Comparison of ENCODE assay signal across 8 cellular contexts in the genomic region with DNA sequence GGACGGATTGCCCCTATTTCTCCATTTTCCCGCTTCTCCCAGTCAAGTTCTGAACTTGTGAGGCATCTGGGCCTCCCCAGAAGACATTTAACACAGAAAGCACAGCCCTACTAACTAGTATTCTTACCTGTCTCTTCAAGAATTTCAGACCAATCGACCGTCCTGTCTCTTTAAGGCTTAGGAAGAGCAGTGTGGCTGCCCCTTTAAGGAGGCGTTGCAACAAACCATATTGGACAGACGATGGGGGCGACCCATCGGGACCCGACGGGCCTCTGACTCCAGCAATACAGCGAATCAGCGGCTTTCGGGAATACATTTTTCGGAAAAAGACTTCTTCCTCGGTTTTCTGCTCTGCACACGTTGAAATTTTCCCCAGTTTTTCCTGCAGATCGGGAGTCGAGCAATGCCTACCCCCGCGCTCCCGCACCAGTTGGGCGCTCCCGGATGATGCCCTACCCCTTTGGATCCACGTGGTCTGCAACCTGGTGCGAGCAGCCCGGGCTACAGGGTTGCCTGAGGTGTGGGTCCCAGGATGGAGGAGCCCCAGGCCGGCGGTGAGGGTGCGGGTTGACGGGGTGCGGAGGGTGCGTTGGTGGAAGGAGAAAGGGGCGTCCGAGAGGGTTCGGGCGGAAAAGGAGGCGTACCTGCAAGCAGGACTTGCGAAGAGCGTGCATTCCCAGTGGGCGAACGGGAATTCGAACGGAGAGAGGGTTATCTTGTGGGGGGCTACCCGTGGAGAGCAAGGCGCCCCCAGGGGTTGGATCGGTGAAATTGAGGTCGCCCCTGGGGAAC. TPM values are rescaled to one million over a fixed set of nuclear protein-coding genes. Genes with fewer than 3 reads are reported as not detected.
A peak's percentile ranks its signal among the peaks of the same experiment; 100 is the strongest.
DNase-seq lines count a peak whose midpoint lies in the region; TF ChIP-seq lines count a peak whose summit lies in the region.

A gene with protein sequence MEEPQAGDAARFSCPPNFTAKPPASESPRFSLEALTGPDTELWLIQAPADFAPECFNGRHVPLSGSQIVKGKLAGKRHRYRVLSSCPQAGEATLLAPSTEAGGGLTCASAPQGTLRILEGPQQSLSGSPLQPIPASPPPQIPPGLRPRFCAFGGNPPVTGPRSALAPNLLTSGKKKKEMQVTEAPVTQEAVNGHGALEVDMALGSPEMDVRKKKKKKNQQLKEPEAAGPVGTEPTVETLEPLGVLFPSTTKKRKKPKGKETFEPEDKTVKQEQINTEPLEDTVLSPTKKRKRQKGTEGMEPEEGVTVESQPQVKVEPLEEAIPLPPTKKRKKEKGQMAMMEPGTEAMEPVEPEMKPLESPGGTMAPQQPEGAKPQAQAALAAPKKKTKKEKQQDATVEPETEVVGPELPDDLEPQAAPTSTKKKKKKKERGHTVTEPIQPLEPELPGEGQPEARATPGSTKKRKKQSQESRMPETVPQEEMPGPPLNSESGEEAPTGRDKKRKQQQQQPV (plus strand): TSS at position 480 of the 792 bp plus-strand sequence. CDS start 53 bp downstream, at position 533.

- peak within 1 kb of the TSS; percentile 93 for H3K4me3 Mint-ChIP-seq in neural crest cell

- no peaks in the 10 kb centered on the region for H3K9me2 ChIP-seq in MM.1S (replicated peaks; ENCODE audit: insufficient read depth, low read length)

- peaks cover 47% of the 10 kb centered on the region for H3K27me3 Mint-ChIP-seq in neural crest cell (ENCODE audit: low read depth)

- DNase-seq in H7 (peak; percentile 95), MM.1S (peak; percentile 91), SIG-M5 (lab: John Stamatoyannopoulos, UW) (peak; percentile 39), activated gamma-delta T cell treated with Interleukin-2 at 50 U/mL for 16 hours (peak; percentile 75), fibroblast of villous mesenchyme (ENCODE audit: low read depth) (peak; percentile 83), neural crest cell (ENCODE audit: low read depth, low spot score) (peak; percentile 71), stomach (peak; percentile 78)

- no peaks in the 10 kb centered on the region for H3F3A ChIP-seq in MM.1S (ENCODE audit: insufficient read depth, low read length)

- no peaks in the 10 kb centered on the region for H3K9me3 ChIP-seq in ES-I3 (ENCODE audit: control insufficient read depth, insufficient read depth, low read length)
- H3K9me3 ChIP-seq in MM.1S (replicated peaks; ENCODE audit: insufficient read depth, low read length) = no peaks in the 10 kb centered on the region
- no peaks in the 10 kb centered on the region for H3K9me3 ChIP-seq in stomach

- H3K36me3 ChIP-seq in ES-I3 (ENCODE audit: insufficient read depth, low read length) (peaks cover 3% of the 10 kb centered on the region; the same call in 1 of the 2 replicates), H7 (replicated peaks; ENCODE audit: control insufficient read depth, insufficient read depth, low read length) (peaks cover 3% of the 10 kb centered on the region), MM.1S (replicated peaks; ENCODE audit: insufficient read depth, low read length) (no peaks in the 10 kb centered on the region), stomach (peaks cover 0 to 25% (median 11%) of the 10 kb centered on the region in 4 donors)

- peak within 1 kb of the TSS; percentile 98 for H3K4me2 ChIP-seq in MM.1S (ENCODE audit: low read depth, low read length)

- no peaks in the 10 kb centered on the region for H4K20me1 ChIP-seq in MM.1S (ENCODE audit: insufficient read depth, low read length)

- no peak for TF ChIP-seq POLR2A in stomach (IDR thresholded peaks at IDR 0.05)

- TF ChIP-seq EP300 in stomach (IDR thresholded peaks at IDR 0.05) = no peak

- intact Hi-C loops in stomach (cut with DNase I; ENCODE audit: low total_unique reads) = no loop called here

- H3K4me1 Mint-ChIP-seq in neural crest cell = peaks cover 42% of the 10 kb centered on the region

- WGBS in stomach, 5 donors = 0 to 1% (median 0%) methylated on average over 47 of the region's 47 CpGs

- H3K27ac ChIP-seq in MM.1S (ENCODE audit: low read length) (peak within 1 kb of the TSS; percentile 75), stomach (peak within 1 kb of the TSS; percentile 89 to 98 (median 91))

- no peak for TF ChIP-seq CTCF in MM.1S (IDR thresholded peaks at IDR 0.05; ENCODE audit: low read length)
- no peak for TF ChIP-seq CTCF in fibroblast of villous mesenchyme (IDR thresholded peaks at IDR 0.05; ENCODE audit: insufficient read depth, low read depth, low read length)
- no peak for TF ChIP-seq CTCF in neural crest cell (conservative IDR thresholded peaks at IDR 0.05)
- TF ChIP-seq CTCF in stomach (IDR thresholded peaks at IDR 0.05) = peak in 1 of 7 experiments; percentile 9

- peaks cover 3% of the 10 kb centered on the region for H3K36me3 Mint-ChIP-seq in neural crest cell (ENCODE audit: low read depth)

- no peaks in the 10 kb centered on the region for H3K9me3 Mint-ChIP-seq in neural crest cell

- peak within 1 kb of the TSS; percentile 93 for H2AFZ ChIP-seq in MM.1S (ENCODE audit: low read length)

- peaks cover 14% of the 10 kb centered on the region for H3K4me1 ChIP-seq in ES-I3 (ENCODE audit: insufficient read depth, low read length)
- no peaks in the 10 kb centered on the region for H3K4me1 ChIP-seq in MM.1S (ENCODE audit: low read length)
- H3K4me1 ChIP-seq in stomach = peaks cover 35 to 57% (median 49%) of the 10 kb centered on the region in 4 donors

- peak within 1 kb of the TSS; percentile 99 for H3K27ac Mint-ChIP-seq in neural crest cell (ENCODE audit: unreplicated experiment)

- H3K27me3 ChIP-seq in H7 (ENCODE audit: control insufficient read depth, insufficient read depth, low read length) = no peaks in the 10 kb centered on the region
- H3K27me3 ChIP-seq in MM.1S (replicated peaks; ENCODE audit: insufficient read depth, low read length) = no peaks in the 10 kb centered on the region
- H3K27me3 ChIP-seq in stomach = peaks cover 0 to 28% (median 13%) of the 10 kb centered on the region in 3 donors

- H3K79me2 ChIP-seq in MM.1S (ENCODE audit: low read length) = peaks cover 28% of the 10 kb centered on the region

- H3K9ac ChIP-seq in ES-I3 (ENCODE audit: low read depth, low read length) (peak within 1 kb of the TSS; percentile 98), MM.1S (ENCODE audit: low read length) (peak within 1 kb of the TSS; percentile 89)

- peak within 1 kb of the TSS; percentile 76 for H3K4me3 ChIP-seq in H7 (ENCODE audit: insufficient read depth, low read depth, low read length)
- peak within 1 kb of the TSS; percentile 95 for H3K4me3 ChIP-seq in MM.1S (ENCODE audit: low read length)
- peak within 1 kb of the TSS; percentile 92 for H3K4me3 ChIP-seq in fibroblast of villous mesenchyme (ENCODE audit: low read depth, low read length)
- peak within 1 kb of the TSS; percentile 65 to 87 (median 80) for H3K4me3 ChIP-seq in stomach

RNA-seq across cellular contexts. Expression of the gene that starts here (rescaled TPM):
- 35.8 and 39.6 TPM in 2 replicates for total RNA-seq in H7 (2014; rRNA removed; shearing (Covaris generic))
- total RNA-seq in fibroblast of villous mesenchyme (8.1 and 13.4 TPM in 2 replicates), neural crest cell (11.7 and 12.8 TPM in 2 replicates), stomach (1 to 10 TPM in 2 of 5 donors, under 1 TPM in 1, not detected in 2; 0.55 to 5.9 (median 2.2) TPM)
- 1 to 10 TPM; 1.8 to 7.2 (median 3.4) TPM for polyA plus RNA-seq in stomach

Comparison
In these comparisons a context has a peak if more than half of its experiments do, and no peak if none do; other contexts are left out.
1. Peak in every context shown above with its lines: DNase-seq, H3K4me3 ChIP-seq and H3K27ac ChIP-seq.
2. DNase-seq: peak in every context shown above with its lines; median percentile 95 in H7; 91 in MM.1S; 83 in fibroblast of villous mesenchyme; 78 in stomach; 75 in activated gamma-delta T cell treated with Interleukin-2 at 50 U/mL for 16 hours; 71 in neural crest cell; 39 in SIG-M5.